In genomic region chr2:50143822-50144575, GRCh38 we compare ENCODE assay signal across 8 cellular contexts.
DNase-seq lines count a peak whose midpoint lies in the region; ATAC-seq, FAIRE-seq and TF ChIP-seq lines count a peak whose summit lies in the region.

No MANE protein-coding gene starts in this region.

- H3K9me3 ChIP-seq in OCI-LY7 (ENCODE audit: low read length): no peaks in the 10 kb centered on the region
- H3K9me3 ChIP-seq in HepG2 (ENCODE audit: low read length): no peaks in the 10 kb centered on the region
- H3K9me3 ChIP-seq in tibial artery: no peaks in the 10 kb centered on the region

- H3K4me1 ChIP-seq in OCI-LY7 (ENCODE audit: insufficient read depth, low read length, poor library complexity, severe bottlenecking): no peaks in the 10 kb centered on the region
- H3K4me1 ChIP-seq in HepG2 (ENCODE audit: insufficient read depth, low read length): no peaks in the 10 kb centered on the region
- H3K4me1 ChIP-seq in tibial artery: no peaks in the 10 kb centered on the region

- DNase-seq in activated naive CD4-positive, alpha-beta T cell treated with anti-CD3 and anti-CD28 coated beads, Interleukin-2, amount 50 U/mL, for 72 hours (ENCODE audit: low spot score in 2 of 2): no peak
- DNase-seq in activated naive CD4-positive, alpha-beta T cell (lab: John Stamatoyannopoulos, UW): no peak
- DNase-seq in H54 (ENCODE audit: insufficient read length, low spot score) (peak; percentile 1), KG1 (lab: John Stamatoyannopoulos, UW) (peak; percentile 30), OCI-LY7 (ENCODE audit: low spot score) (peak; percentile 64), cardiac fibroblast (ENCODE audit: low read depth in 2 of 2) (peak; percentile 66 to 70), HepG2 (ENCODE audit: low spot score) (peak; percentile 68), tibial artery (no peak)

- ATAC-seq in activated naive CD4-positive, alpha-beta T cell treated with anti-CD3 and anti-CD28 coated beads, Interleukin-2, amount 50 U/mL, for 72 hours: peak; percentile 63 to 75
- peak; percentile 100 for ATAC-seq in HepG2

- peak; percentile 64 for TF ChIP-seq RAD21 in HepG2 (CRISPR knock-in tag; IDR thresholded peaks at IDR 0.05)

- H3K9me3 Mint-ChIP-seq in activated naive CD4-positive, alpha-beta T cell treated with anti-CD3 and anti-CD28 coated beads, Interleukin-2, amount 50 U/mL, for 72 hours: no peaks in the 10 kb centered on the region

- FAIRE-seq in H54 (lab: Jason Lieb, UNC) (peak; percentile 91), HepG2 (lab: Jason Lieb, UNC) (peak; percentile 73)

- no peaks in the 10 kb centered on the region for H3K9me2 ChIP-seq in OCI-LY7 (ENCODE audit: insufficient read depth, low read length)

- POLR2A ChIA-PET in OCI-LY7 (lab: Charles Lee) (interaction anchor here (1.0 to 1.7 kb wide), 2 partner anchors 12 to 750 kb away, joined by 3 to 4 read pairs; no protein-coding TSS in a partner anchor), HepG2 (lab: Yijun Ruan, JAX) (no interaction called here)

- H3K27ac ChIP-seq in OCI-LY7 (ENCODE audit: low read depth, low read length, poor library complexity, severe bottlenecking) (no peak overlapping the region), HepG2 (ENCODE audit: extremely low read length, insufficient read depth, low read length) (no peak overlapping the region), tibial artery (no peak overlapping the region)

- CTCF ChIA-PET in OCI-LY7 (lab: Charles Lee; ENCODE audit: unreplicated experiment) (no interaction called here), HepG2 (lab: Yijun Ruan, JAX; ENCODE audit: low intra/inter-chr PET ratio, low total read pairs) (interaction anchor here (1.2 to 2.4 kb wide), 4 partner anchors 456 to 1543 kb away, joined by 6 to 10 read pairs (median 8); no protein-coding TSS in a partner anchor)

- H3K79me2 ChIP-seq in OCI-LY7 (ENCODE audit: insufficient read depth, low read depth, low read length) (no peaks in the 10 kb centered on the region), HepG2 (ENCODE audit: insufficient read depth, low read length) (no peaks in the 10 kb centered on the region)

- H4K20me1 ChIP-seq in OCI-LY7 (ENCODE audit: insufficient read depth, low read length) (no peaks in the 10 kb centered on the region), HepG2 (ENCODE audit: insufficient read depth, low read length) (no peaks in the 10 kb centered on the region)

- H3K27me3 ChIP-seq in HepG2 (ENCODE audit: control insufficient read depth in 1 of 2, insufficient read depth in 2 of 2, low read length in 2 of 2) (no peaks in the 10 kb centered on the region), tibial artery (no peaks in the 10 kb centered on the region)

- H3K27ac Mint-ChIP-seq in activated naive CD4-positive, alpha-beta T cell treated with anti-CD3 and anti-CD28 coated beads, Interleukin-2, amount 50 U/mL, for 72 hours: peak overlapping the region in 1 of 2 donors; percentile 62

- WGBS in HepG2 (ENCODE audit: low lambda C conversion rate): 2% methylated on average over 5 of the region's 5 CpGs

- H3K4me3 ChIP-seq in OCI-LY7 (ENCODE audit: low read depth, low read length, poor library complexity, severe bottlenecking) (peak overlapping the region; percentile 61), cardiac fibroblast (replicated peaks in 1 of 2; ENCODE audit: low read depth in 2 of 2, low read length in 2 of 2) (peak overlapping the region; percentile 25 to 44), HepG2 (replicated peaks in 1 of 3; ENCODE audit: insufficient read depth in 1 of 3, low read depth in 2 of 3, low read length in 3 of 3) (peak overlapping the region; percentile 66 to 90 (median 71)), tibial artery (peak overlapping the region; percentile 31 to 32)

- BruUV-seq in OCI-LY7 (replicated peaks; lab: Mats Ljungman, UMichigan): no TSS peak
- BruUV-seq in HepG2 (replicated peaks; lab: Mats Ljungman, UMichigan): no TSS peak

- in situ Hi-C loops in HepG2 (cut with HindIII; ENCODE audit: extremely low pct_ligation_motif_present, low pct_unique_long_range_greater_than_20kb): loop anchor here (5.0 to 25.0 kb wide), 3 partner anchors 372 to 1182 kb away; no protein-coding TSS in a partner anchor

- H2AFZ ChIP-seq in OCI-LY7 (ENCODE audit: low read length) (peak overlapping the region; percentile 96), HepG2 (ENCODE audit: low read length) (peak overlapping the region; percentile 100)

- TF ChIP-seq POLR2A in H54 (IDR thresholded peaks at IDR 0.05; ENCODE audit: low read depth, low read length) (no peak), HepG2 (IDR thresholded peaks at IDR 0.05; ENCODE audit: insufficient read depth in 1 of 2, low read depth in 2 of 2, low read length in 2 of 2) (no peak)

- no peaks in the 10 kb centered on the region for H3K36me3 Mint-ChIP-seq in activated naive CD4-positive, alpha-beta T cell treated with anti-CD3 and anti-CD28 coated beads, Interleukin-2, amount 50 U/mL, for 72 hours

- no peaks in the 10 kb centered on the region for H3K36me3 ChIP-seq in OCI-LY7 (ENCODE audit: insufficient read depth, low read length)
- H3K36me3 ChIP-seq in HepG2 (replicated peaks in 1 of 2; ENCODE audit: control insufficient read depth in 1 of 2, insufficient read depth in 2 of 2, low read length in 2 of 2): no peaks in the 10 kb centered on the region
- no peaks in the 10 kb centered on the region for H3K36me3 ChIP-seq in tibial artery

- TF ChIP-seq CTCF in OCI-LY7 (conservative IDR thresholded peaks at IDR 0.05; ENCODE audit: low read length): peak; percentile 90
- peak; percentile 60 for TF ChIP-seq CTCF in cardiac fibroblast (IDR thresholded peaks at IDR 0.05; ENCODE audit: low read depth, low read length)
- TF ChIP-seq CTCF in HepG2 (CRISPR knock-in tag; IDR thresholded peaks at IDR 0.05): peak; percentile 77
- TF ChIP-seq CTCF in tibial artery (IDR thresholded peaks at IDR 0.05): peak; percentile 26 to 33

- intact Hi-C loops in OCI-LY7 (cut with micrococcal nuclease; ENCODE audit: unreplicated experiment) (loop anchor here (2.0 to 10.0 kb wide), 3 partner anchors 455 to 1539 kb away; no protein-coding TSS in a partner anchor), HepG2 (cut with micrococcal nuclease; ENCODE audit: unreplicated experiment) (loop anchor here (1.0 to 5.0 kb wide), 5 partner anchors 258 to 1542 kb away; no protein-coding TSS in a partner anchor), tibial artery (cut with DNase I; ENCODE audit: low total_unique reads) (no loop called here)

- no peak for TF ChIP-seq EP300 in HepG2 (IDR thresholded peaks at IDR 0.05; ENCODE audit: low read depth in 2 of 2, low read length in 2 of 2)
- TF ChIP-seq EP300 in HepG2 (CRISPR knock-in tag; IDR thresholded peaks at IDR 0.05; ENCODE audit: borderline replicate concordance): no peak

- H3K9ac ChIP-seq in HepG2 (ENCODE audit: insufficient read depth, low read depth, low read length): peak overlapping the region; percentile 69

- peak overlapping the region; percentile 70 for H3K4me2 ChIP-seq in OCI-LY7 (ENCODE audit: low read length)
- peak overlapping the region; percentile 86 for H3K4me2 ChIP-seq in HepG2 (ENCODE audit: low read depth, low read length)

TF ChIP-seq in HepG2, 621 proteins besides CTCF, POLR2A, EP300 and RAD21 (continues in another document):
- TF ChIP-seq ZFP82 (CRISPR knock-in tag; IDR thresholded peaks at IDR 0.05; ENCODE audit: borderline replicate concordance) (no peak), STAG1 (CRISPR knock-in tag; IDR thresholded peaks at IDR 0.05) (peak; percentile 78), ZMAT3 (CRISPR knock-in tag; conservative IDR thresholded peaks at IDR 0.05) (0 out of 2 replicates have a peak, but pooled peaks have one; percentile 35), ARID3A (IDR thresholded peaks at IDR 0.05; ENCODE audit: low read depth, low read length) (peak; percentile 53; the same call in 1 of the 2 replicates), SMC3 (IDR thresholded peaks at IDR 0.05; ENCODE audit: low read length) (peak; percentile 70), SMYD3 (CRISPR knock-in tag; IDR thresholded peaks at IDR 0.05) (0 out of 2 replicates have a peak, but pooled peaks have one; percentile 17), GATAD2A (CRISPR knock-in tag; IDR thresholded peaks at IDR 0.05) (no peak), CHCHD3 (CRISPR knock-in tag; IDR thresholded peaks at IDR 0.05) (no peak), ZNF558 (CRISPR knock-in tag; IDR thresholded peaks at IDR 0.05; ENCODE audit: borderline replicate concordance) (no peak), IRF1 (CRISPR knock-in tag; IDR thresholded peaks at IDR 0.05; ENCODE audit: low read depth) (0 out of 2 replicates have a peak, but pooled peaks have one; percentile 53)

Comparison
In these comparisons a context has a peak if more than half of its experiments do, and no peak if none do; other contexts are left out.
1. DNase-seq: peak in H54 (single experiment), KG1 (single experiment), OCI-LY7 (single experiment), cardiac fibroblast (2 of 2) and HepG2 (single experiment); none in activated naive CD4-positive, alpha-beta T cell treated with anti-CD3 and anti-CD28 coated beads, Interleukin-2, amount 50 U/mL, for 72 hours (0 of 2), activated naive CD4-positive, alpha-beta T cell (0 of 4) and tibial artery (0 of 2).
2. CTCF ChIP-seq: peak in every context shown above with its lines; median percentile 90 in OCI-LY7; 77 in HepG2; 60 in cardiac fibroblast; 30 in tibial artery.
3. Peak in every context shown above with its lines, with median percentiles within 50 percentile points of each other: H3K4me3 ChIP-seq.